In the genomic region with DNA sequence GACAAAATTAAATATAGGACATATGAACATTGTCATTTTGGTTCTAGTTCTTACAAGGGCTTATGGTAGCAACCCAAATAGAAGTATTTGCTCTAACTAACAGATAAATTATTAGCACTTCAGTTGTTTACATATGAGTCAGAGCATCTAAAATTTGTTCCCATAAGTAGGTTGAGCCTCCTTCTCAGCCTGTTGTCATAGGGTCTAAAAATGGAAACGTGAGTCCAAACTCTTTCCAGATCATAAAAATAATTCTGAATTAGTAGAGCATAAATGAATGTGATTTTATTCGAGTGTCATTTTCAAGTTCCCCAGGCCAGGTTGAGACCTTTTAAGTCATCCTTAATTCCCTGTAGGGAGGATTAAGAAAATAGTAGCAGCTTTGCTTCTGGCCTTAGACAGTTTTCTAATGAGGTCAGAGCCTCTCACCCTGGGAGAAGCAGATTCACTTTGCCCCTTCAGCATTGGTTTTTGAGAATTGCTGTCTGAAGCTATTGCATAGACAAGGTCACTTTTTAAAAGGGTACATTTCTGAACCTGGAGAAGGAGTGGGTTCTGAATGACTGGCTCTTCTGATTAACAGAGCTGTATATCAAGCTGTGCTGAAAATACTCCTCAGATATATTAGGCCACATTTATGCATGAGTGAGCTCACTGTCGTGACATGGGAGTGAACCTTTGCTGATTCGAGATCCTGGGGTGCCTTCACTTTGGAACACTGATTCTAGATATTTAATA, we compare ENCODE assay signal across 1 cellular context.
TF ChIP-seq lines count a peak whose summit lies in the region.

No MANE protein-coding gene starts in this region.

TF ChIP-seq in GM12878, 131 proteins besides CTCF, POLR2A, EP300 and RAD21 (continued from another document):
- TF ChIP-seq, protein P1, sequence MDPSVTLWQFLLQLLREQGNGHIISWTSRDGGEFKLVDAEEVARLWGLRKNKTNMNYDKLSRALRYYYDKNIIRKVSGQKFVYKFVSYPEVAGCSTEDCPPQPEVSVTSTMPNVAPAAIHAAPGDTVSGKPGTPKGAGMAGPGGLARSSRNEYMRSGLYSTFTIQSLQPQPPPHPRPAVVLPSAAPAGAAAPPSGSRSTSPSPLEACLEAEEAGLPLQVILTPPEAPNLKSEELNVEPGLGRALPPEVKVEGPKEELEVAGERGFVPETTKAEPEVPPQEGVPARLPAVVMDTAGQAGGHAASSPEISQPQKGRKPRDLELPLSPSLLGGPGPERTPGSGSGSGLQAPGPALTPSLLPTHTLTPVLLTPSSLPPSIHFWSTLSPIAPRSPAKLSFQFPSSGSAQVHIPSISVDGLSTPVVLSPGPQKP (IDR thresholded peaks at IDR 0.05; ENCODE audit: low read depth, low read length): no peak
- TF ChIP-seq CBX3 (IDR thresholded peaks at IDR 0.05; ENCODE audit: borderline replicate concordance, low read depth): no peak
- no peak for TF ChIP-seq HCFC1 (IDR thresholded peaks at IDR 0.05; ENCODE audit: low read length)
- TF ChIP-seq MXI1 (IDR thresholded peaks at IDR 0.05; ENCODE audit: low read depth, low read length): no peak
- TF ChIP-seq FOXK2 (IDR thresholded peaks at IDR 0.05): no peak
- no peak for TF ChIP-seq KDM1A (IDR thresholded peaks at IDR 0.05; ENCODE audit: borderline replicate concordance)
- no peak for TF ChIP-seq ZNF217 (IDR thresholded peaks at IDR 0.05)
- TF ChIP-seq CHD1 (IDR thresholded peaks at IDR 0.05; ENCODE audit: low read depth, low read length): no peak
- TF ChIP-seq KLF5 (IDR thresholded peaks at IDR 0.05; ENCODE audit: partially characterized antibody): no peak
- TF ChIP-seq EED (IDR thresholded peaks at IDR 0.05; ENCODE audit: low read depth): 0 out of 2 replicates have a peak, but pooled peaks have one; percentile 20
- TF ChIP-seq, protein P2, sequence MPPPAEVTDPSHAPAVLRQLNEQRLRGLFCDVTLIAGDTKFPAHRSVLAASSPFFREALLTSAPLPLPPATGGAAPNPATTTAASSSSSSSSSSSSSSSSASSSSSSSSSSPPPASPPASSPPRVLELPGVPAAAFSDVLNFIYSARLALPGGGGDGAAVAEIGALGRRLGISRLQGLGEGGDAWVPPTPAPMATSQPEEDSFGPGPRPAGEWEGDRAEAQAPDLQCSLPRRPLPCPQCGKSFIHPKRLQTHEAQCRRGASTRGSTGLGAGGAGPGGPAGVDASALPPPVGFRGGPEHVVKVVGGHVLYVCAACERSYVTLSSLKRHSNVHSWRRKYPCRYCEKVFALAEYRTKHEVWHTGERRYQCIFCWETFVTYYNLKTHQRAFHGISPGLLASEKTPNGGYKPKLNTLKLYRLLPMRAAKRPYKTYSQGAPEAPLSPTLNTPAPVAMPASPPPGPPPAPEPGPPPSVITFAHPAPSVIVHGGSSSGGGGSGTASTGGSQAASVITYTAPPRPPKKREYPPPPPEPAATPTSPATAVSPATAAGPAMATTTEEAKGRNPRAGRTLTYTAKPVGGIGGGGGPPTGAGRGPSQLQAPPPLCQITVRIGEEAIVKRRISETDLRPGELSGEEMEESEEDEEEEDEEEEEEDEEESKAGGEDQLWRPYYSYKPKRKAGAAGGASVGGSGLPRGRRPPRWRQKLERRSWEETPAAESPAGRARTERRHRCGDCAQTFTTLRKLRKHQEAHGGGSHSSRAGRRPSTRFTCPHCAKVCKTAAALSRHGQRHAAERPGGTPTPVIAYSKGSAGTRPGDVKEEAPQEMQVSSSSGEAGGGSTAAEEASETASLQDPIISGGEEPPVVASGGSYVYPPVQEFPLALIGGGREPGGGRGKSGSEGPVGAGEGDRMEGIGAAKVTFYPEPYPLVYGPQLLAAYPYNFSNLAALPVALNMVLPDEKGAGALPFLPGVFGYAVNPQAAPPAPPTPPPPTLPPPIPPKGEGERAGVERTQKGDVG (CRISPR knock-in tag; IDR thresholded peaks at IDR 0.05): no peak
- no peak for TF ChIP-seq WRNIP1 (IDR thresholded peaks at IDR 0.05; ENCODE audit: borderline replicate concordance, low read depth, low read length)
- TF ChIP-seq SREBF1 (IDR thresholded peaks at IDR 0.05; ENCODE audit: low read length): no peak
- TF ChIP-seq FOS (IDR thresholded peaks at IDR 0.05; ENCODE audit: borderline replicate concordance, extremely low read depth, insufficient read length): no peak
- TF ChIP-seq RUNX3 (IDR thresholded peaks at IDR 0.05; ENCODE audit: low read length): no peak
- no peak for TF ChIP-seq TBL1XR1 (IDR thresholded peaks at IDR 0.05; ENCODE audit: low read depth, low read length)
- TF ChIP-seq PAX5 (IDR thresholded peaks at IDR 0.05; ENCODE audit: borderline replicate concordance, low read depth, low read length): no peak
- TF ChIP-seq SMC3 (IDR thresholded peaks at IDR 0.05; ENCODE audit: borderline replicate concordance, low read length): no peak
- TF ChIP-seq DPF2 (IDR thresholded peaks at IDR 0.05): 0 out of 2 replicates have a peak, but pooled peaks have one; percentile 15
- no peak for TF ChIP-seq MEF2A (IDR thresholded peaks at IDR 0.05; ENCODE audit: insufficient read depth, low read depth, low read length)
- TF ChIP-seq BACH1 (IDR thresholded peaks at IDR 0.05; ENCODE audit: borderline replicate concordance): no peak
- TF ChIP-seq, protein P3, sequence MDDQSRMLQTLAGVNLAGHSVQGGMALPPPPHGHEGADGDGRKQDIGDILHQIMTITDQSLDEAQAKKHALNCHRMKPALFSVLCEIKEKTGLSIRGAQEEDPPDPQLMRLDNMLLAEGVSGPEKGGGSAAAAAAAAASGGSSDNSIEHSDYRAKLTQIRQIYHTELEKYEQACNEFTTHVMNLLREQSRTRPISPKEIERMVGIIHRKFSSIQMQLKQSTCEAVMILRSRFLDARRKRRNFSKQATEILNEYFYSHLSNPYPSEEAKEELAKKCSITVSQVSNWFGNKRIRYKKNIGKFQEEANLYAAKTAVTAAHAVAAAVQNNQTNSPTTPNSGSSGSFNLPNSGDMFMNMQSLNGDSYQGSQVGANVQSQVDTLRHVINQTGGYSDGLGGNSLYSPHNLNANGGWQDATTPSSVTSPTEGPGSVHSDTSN (IDR thresholded peaks at IDR 0.05; ENCODE audit: insufficient replicate concordance, low read depth, low read length): no peak
- TF ChIP-seq, protein P4, sequence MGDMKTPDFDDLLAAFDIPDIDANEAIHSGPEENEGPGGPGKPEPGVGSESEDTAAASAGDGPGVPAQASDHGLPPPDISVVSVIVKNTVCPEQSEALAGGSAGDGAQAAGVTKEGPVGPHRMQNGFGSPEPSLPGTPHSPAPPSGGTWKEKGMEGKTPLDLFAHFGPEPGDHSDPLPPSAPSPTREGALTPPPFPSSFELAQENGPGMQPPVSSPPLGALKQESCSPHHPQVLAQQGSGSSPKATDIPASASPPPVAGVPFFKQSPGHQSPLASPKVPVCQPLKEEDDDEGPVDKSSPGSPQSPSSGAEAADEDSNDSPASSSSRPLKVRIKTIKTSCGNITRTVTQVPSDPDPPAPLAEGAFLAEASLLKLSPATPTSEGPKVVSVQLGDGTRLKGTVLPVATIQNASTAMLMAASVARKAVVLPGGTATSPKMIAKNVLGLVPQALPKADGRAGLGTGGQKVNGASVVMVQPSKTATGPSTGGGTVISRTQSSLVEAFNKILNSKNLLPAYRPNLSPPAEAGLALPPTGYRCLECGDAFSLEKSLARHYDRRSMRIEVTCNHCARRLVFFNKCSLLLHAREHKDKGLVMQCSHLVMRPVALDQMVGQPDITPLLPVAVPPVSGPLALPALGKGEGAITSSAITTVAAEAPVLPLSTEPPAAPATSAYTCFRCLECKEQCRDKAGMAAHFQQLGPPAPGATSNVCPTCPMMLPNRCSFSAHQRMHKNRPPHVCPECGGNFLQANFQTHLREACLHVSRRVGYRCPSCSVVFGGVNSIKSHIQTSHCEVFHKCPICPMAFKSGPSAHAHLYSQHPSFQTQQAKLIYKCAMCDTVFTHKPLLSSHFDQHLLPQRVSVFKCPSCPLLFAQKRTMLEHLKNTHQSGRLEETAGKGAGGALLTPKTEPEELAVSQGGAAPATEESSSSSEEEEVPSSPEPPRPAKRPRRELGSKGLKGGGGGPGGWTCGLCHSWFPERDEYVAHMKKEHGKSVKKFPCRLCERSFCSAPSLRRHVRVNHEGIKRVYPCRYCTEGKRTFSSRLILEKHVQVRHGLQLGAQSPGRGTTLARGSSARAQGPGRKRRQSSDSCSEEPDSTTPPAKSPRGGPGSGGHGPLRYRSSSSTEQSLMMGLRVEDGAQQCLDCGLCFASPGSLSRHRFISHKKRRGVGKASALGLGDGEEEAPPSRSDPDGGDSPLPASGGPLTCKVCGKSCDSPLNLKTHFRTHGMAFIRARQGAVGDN (IDR thresholded peaks at IDR 0.05): no peak; the same call in 1 of the 2 replicates
- TF ChIP-seq SMAD1 (IDR thresholded peaks at IDR 0.05; ENCODE audit: low read depth, partially characterized antibody): no peak
- TF ChIP-seq JUNB (IDR thresholded peaks at IDR 0.05): no peak
- no peak for TF ChIP-seq ASH2L (IDR thresholded peaks at IDR 0.05; ENCODE audit: borderline replicate concordance, low read depth)
- no peak for TF ChIP-seq ZNF384 (IDR thresholded peaks at IDR 0.05; ENCODE audit: borderline replicate concordance, low read depth, low read length)
- TF ChIP-seq PAX8 (IDR thresholded peaks at IDR 0.05): no peak
- peak; percentile 13; the same call in 1 of the 2 replicates for TF ChIP-seq IKZF1 (conservative IDR thresholded peaks at IDR 0.05)
- 0 out of 2 replicates have a peak, but pooled peaks have one; percentile 28 for TF ChIP-seq ATF7 (IDR thresholded peaks at IDR 0.05; ENCODE audit: low read depth)
- TF ChIP-seq LARP7 (IDR thresholded peaks at IDR 0.05): no peak
- TF ChIP-seq NR2C2 (IDR thresholded peaks at IDR 0.05; ENCODE audit: borderline replicate concordance, control insufficient read depth, insufficient read length, low read depth): no peak
- TF ChIP-seq HDAC6 (IDR thresholded peaks at IDR 0.05; ENCODE audit: unreplicated experiment): no peak
- TF ChIP-seq SRF (IDR thresholded peaks at IDR 0.05; ENCODE audit: low read depth in 2 of 2, low read length in 2 of 2): no peak
- TF ChIP-seq, protein P5, sequence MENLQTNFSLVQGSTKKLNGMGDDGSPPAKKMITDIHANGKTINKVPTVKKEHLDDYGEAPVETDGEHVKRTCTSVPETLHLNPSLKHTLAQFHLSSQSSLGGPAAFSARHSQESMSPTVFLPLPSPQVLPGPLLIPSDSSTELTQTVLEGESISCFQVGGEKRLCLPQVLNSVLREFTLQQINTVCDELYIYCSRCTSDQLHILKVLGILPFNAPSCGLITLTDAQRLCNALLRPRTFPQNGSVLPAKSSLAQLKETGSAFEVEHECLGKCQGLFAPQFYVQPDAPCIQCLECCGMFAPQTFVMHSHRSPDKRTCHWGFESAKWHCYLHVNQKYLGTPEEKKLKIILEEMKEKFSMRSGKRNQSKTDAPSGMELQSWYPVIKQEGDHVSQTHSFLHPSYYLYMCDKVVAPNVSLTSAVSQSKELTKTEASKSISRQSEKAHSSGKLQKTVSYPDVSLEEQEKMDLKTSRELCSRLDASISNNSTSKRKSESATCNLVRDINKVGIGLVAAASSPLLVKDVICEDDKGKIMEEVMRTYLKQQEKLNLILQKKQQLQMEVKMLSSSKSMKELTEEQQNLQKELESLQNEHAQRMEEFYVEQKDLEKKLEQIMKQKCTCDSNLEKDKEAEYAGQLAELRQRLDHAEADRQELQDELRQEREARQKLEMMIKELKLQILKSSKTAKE (IDR thresholded peaks at IDR 0.05; ENCODE audit: low read depth, poor library complexity, severe bottlenecking): no peak
- peak; percentile 98; the same call in 1 of the 2 replicates for TF ChIP-seq ZBED1 (IDR thresholded peaks at IDR 0.05; ENCODE audit: borderline replicate concordance)
- TF ChIP-seq, protein P6, sequence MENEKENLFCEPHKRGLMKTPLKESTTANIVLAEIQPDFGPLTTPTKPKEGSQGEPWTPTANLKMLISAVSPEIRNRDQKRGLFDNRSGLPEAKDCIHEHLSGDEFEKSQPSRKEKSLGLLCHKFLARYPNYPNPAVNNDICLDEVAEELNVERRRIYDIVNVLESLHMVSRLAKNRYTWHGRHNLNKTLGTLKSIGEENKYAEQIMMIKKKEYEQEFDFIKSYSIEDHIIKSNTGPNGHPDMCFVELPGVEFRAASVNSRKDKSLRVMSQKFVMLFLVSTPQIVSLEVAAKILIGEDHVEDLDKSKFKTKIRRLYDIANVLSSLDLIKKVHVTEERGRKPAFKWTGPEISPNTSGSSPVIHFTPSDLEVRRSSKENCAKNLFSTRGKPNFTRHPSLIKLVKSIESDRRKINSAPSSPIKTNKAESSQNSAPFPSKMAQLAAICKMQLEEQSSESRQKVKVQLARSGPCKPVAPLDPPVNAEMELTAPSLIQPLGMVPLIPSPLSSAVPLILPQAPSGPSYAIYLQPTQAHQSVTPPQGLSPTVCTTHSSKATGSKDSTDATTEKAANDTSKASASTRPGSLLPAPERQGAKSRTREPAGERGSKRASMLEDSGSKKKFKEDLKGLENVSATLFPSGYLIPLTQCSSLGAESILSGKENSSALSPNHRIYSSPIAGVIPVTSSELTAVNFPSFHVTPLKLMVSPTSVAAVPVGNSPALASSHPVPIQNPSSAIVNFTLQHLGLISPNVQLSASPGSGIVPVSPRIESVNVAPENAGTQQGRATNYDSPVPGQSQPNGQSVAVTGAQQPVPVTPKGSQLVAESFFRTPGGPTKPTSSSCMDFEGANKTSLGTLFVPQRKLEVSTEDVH (IDR thresholded peaks at IDR 0.05; ENCODE audit: low read depth, partially characterized antibody): no peak
- TF ChIP-seq, protein P7, sequence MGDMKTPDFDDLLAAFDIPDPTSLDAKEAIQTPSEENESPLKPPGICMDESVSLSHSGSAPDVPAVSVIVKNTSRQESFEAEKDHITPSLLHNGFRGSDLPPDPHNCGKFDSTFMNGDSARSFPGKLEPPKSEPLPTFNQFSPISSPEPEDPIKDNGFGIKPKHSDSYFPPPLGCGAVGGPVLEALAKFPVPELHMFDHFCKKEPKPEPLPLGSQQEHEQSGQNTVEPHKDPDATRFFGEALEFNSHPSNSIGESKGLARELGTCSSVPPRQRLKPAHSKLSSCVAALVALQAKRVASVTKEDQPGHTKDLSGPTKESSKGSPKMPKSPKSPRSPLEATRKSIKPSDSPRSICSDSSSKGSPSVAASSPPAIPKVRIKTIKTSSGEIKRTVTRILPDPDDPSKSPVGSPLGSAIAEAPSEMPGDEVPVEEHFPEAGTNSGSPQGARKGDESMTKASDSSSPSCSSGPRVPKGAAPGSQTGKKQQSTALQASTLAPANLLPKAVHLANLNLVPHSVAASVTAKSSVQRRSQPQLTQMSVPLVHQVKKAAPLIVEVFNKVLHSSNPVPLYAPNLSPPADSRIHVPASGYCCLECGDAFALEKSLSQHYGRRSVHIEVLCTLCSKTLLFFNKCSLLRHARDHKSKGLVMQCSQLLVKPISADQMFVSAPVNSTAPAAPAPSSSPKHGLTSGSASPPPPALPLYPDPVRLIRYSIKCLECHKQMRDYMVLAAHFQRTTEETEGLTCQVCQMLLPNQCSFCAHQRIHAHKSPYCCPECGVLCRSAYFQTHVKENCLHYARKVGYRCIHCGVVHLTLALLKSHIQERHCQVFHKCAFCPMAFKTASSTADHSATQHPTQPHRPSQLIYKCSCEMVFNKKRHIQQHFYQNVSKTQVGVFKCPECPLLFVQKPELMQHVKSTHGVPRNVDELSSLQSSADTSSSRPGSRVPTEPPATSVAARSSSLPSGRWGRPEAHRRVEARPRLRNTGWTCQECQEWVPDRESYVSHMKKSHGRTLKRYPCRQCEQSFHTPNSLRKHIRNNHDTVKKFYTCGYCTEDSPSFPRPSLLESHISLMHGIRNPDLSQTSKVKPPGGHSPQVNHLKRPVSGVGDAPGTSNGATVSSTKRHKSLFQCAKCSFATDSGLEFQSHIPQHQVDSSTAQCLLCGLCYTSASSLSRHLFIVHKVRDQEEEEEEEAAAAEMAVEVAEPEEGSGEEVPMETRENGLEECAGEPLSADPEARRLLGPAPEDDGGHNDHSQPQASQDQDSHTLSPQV (IDR thresholded peaks at IDR 0.05): no peak
- no peak for TF ChIP-seq HDGF (IDR thresholded peaks at IDR 0.05)
